In genomic region chr2:238141541-238142318, GRCh38 we compare ENCODE assay signal across 11 cellular contexts. TPM values are rescaled to one million over a fixed set of nuclear protein-coding genes. Genes with fewer than 3 reads are reported as not detected.
DNase-seq lines count a peak whose midpoint lies in the region; ATAC-seq and TF ChIP-seq lines count a peak whose summit lies in the region.
"Had no signal": no experiment of that assay in that cellular context is flagged by ENCODE, and none has a peak within 500 bp of the region (broad histone marks: within the 10 kb centered on the region; RNA-seq: fewer than 3 reads in every experiment).

No MANE protein-coding gene starts in this region.

- peak overlapping the region in 8 of 12 donors; percentile 1 to 71 (median 42) for H3K27ac ChIP-seq in heart left ventricle

- TF ChIP-seq POLR2A in heart left ventricle (IDR thresholded peaks at IDR 0.05) = no peak

- peaks cover 1% of the 10 kb centered on the region for H3K9me3 Mint-ChIP-seq in glutamatergic neuron (ENCODE audit: unreplicated experiment)
- H3K9me3 Mint-ChIP-seq in activated CD4-positive, alpha-beta T cell treated with anti-CD3 and anti-CD28 coated beads, Interleukin-2, amount 10 ng/mL, durations not matched to agents 24 days and 14 days = no peaks in the 10 kb centered on the region
- H3K9me3 Mint-ChIP-seq: activated CD4-positive, alpha-beta T cell treated with anti-CD3 and anti-CD28 coated beads, Interleukin-2, amount 10 ng/mL, durations not matched to agents 7 days and 5 days had no signal

- peak overlapping the region in 4 of 12 donors; percentile 20 to 27 (median 24) for H3K4me3 ChIP-seq in heart left ventricle

- peaks cover 0 to 58% (median 29%) of the 10 kb centered on the region in 12 donors for H3K4me1 ChIP-seq in heart left ventricle

- no peaks in the 10 kb centered on the region for H3K9me3 ChIP-seq in heart left ventricle

- ATAC-seq in heart left ventricle = no peak
- ATAC-seq in HG02642 (IDR thresholded peaks at IDR 0.05; ENCODE audit: poor library complexity, unreplicated experiment) = no peak
- ATAC-seq in HG03378 (IDR thresholded peaks at IDR 0.05; ENCODE audit: unreplicated experiment) = no peak
- no peak for ATAC-seq in HG02588 (IDR thresholded peaks at IDR 0.05; ENCODE audit: unreplicated experiment)

- peak overlapping the region; percentile 13 for H3K27ac Mint-ChIP-seq in glutamatergic neuron (ENCODE audit: unreplicated experiment)
- H3K27ac Mint-ChIP-seq in activated CD4-positive, alpha-beta T cell treated with anti-CD3 and anti-CD28 coated beads, Interleukin-2, amount 10 ng/mL, durations not matched to agents 24 days and 14 days = no peak overlapping the region
- H3K27ac Mint-ChIP-seq: activated CD4-positive, alpha-beta T cell treated with anti-CD3 and anti-CD28 coated beads, Interleukin-2, amount 10 ng/mL, durations not matched to agents 7 days and 5 days; CD4-positive, CD25-positive, alpha-beta regulatory T cell had no signal

- no peak for TF ChIP-seq CTCF in heart left ventricle (IDR thresholded peaks at IDR 0.05)
- no peak for TF ChIP-seq CTCF in glutamatergic neuron (IDR thresholded peaks at IDR 0.05; ENCODE audit: partially characterized antibody, unreplicated experiment)

- 53 to 63% (median 60%) methylated on average over 10 of the region's 10 CpGs for WGBS in heart left ventricle, 4 donors

- intact Hi-C loops in heart left ventricle (cut with DNase I) = loop anchor here in 4 of 10 donors (2.0 to 10.0 kb wide), 3 partner anchors 281 to 287 kb away; partner anchors contain the start of gene RAMP1 (in 3 of the 4)
- intact Hi-C loops in cardiac septum (cut with DNase I) = no loop called here
- intact Hi-C loops in activated CD4-positive, alpha-beta T cell treated with anti-CD3 and anti-CD28 coated beads, Interleukin-2, amount 10 ng/mL, durations not matched to agents 24 days and 14 days (cut with micrococcal nuclease) = no loop called here

- peaks cover 6% of the 10 kb centered on the region for H3K4me1 Mint-ChIP-seq in glutamatergic neuron (ENCODE audit: low read depth, unreplicated experiment)
- H3K4me1 Mint-ChIP-seq in activated CD4-positive, alpha-beta T cell treated with anti-CD3 and anti-CD28 coated beads, Interleukin-2, amount 10 ng/mL, durations not matched to agents 24 days and 14 days = no peaks in the 10 kb centered on the region

- peaks cover 0 to 9% (median 0%) of the 10 kb centered on the region in 9 donors for H3K36me3 ChIP-seq in heart left ventricle

- no peaks in the 10 kb centered on the region for H3K36me3 Mint-ChIP-seq in glutamatergic neuron (ENCODE audit: unreplicated experiment)
- no peaks in the 10 kb centered on the region for H3K36me3 Mint-ChIP-seq in activated CD4-positive, alpha-beta T cell treated with anti-CD3 and anti-CD28 coated beads, Interleukin-2, amount 10 ng/mL, durations not matched to agents 24 days and 14 days (ENCODE audit: low read depth)
- H3K36me3 Mint-ChIP-seq: CD4-positive, CD25-positive, alpha-beta regulatory T cell had no signal

- peaks cover 4% of the 10 kb centered on the region for H3K27me3 Mint-ChIP-seq in glutamatergic neuron (ENCODE audit: unreplicated experiment)
- no peaks in the 10 kb centered on the region for H3K27me3 Mint-ChIP-seq in activated CD4-positive, alpha-beta T cell treated with anti-CD3 and anti-CD28 coated beads, Interleukin-2, amount 10 ng/mL, durations not matched to agents 24 days and 14 days
- H3K27me3 Mint-ChIP-seq: activated CD4-positive, alpha-beta T cell treated with anti-CD3 and anti-CD28 coated beads, Interleukin-2, amount 10 ng/mL, durations not matched to agents 7 days and 5 days; CD4-positive, CD25-positive, alpha-beta regulatory T cell had no signal

- H3K27me3 ChIP-seq in heart left ventricle = no peaks in the 10 kb centered on the region

- no peak overlapping the region for H3K4me3 Mint-ChIP-seq in glutamatergic neuron (ENCODE audit: unreplicated experiment)
- no peak overlapping the region for H3K4me3 Mint-ChIP-seq in activated CD4-positive, alpha-beta T cell treated with anti-CD3 and anti-CD28 coated beads, Interleukin-2, amount 10 ng/mL, durations not matched to agents 24 days and 14 days
- H3K4me3 Mint-ChIP-seq: activated CD4-positive, alpha-beta T cell treated with anti-CD3 and anti-CD28 coated beads, Interleukin-2, amount 10 ng/mL, durations not matched to agents 7 days and 5 days; CD4-positive, CD25-positive, alpha-beta regulatory T cell had no signal

- DNase-seq in heart left ventricle = peak in 1 of 5 donors; percentile 47
- no peak for DNase-seq in cardiac septum (ENCODE audit: low spot score)
- DNase-seq in RPMI7951 (ENCODE audit: low read depth) = peak; percentile 63
- DNase-seq in glutamatergic neuron = no peak
- no peak for DNase-seq in activated CD4-positive, alpha-beta T cell treated with anti-CD3 and anti-CD28 coated beads, Interleukin-2, amount 10 ng/mL, durations not matched to agents 24 days and 14 days
- DNase-seq: activated CD4-positive, alpha-beta T cell treated with anti-CD3 and anti-CD28 coated beads, Interleukin-2, amount 10 ng/mL, durations not matched to agents 7 days and 5 days; CD4-positive, CD25-positive, alpha-beta regulatory T cell had no signal

RNA-seq across cellular contexts. Expression of gene KLHL30, which starts 3.3 kb away (rescaled TPM):
- total RNA-seq in heart left ventricle (10 to 100 TPM; 19.8 to 43.7 (median 23.2) TPM), cardiac septum (14.3 TPM), glutamatergic neuron (ENCODE audit: unreplicated experiment) (3.5 TPM)
- polyA plus RNA-seq in heart left ventricle = 10 to 100 TPM in 1 of 2 donors, 1 to 10 TPM in 1; 5.1 to 10.7 TPM
- not detected in 2 replicates for total RNA-seq in RPMI7951 (2014; rRNA removed; shearing (Covaris generic))
- total RNA-seq in activated CD4-positive, alpha-beta T cell treated with anti-CD3 and anti-CD28 coated beads, Interleukin-2, amount 10 ng/mL, durations not matched to agents 24 days and 14 days = not detected in 2 replicates
- total RNA-seq: activated CD4-positive, alpha-beta T cell treated with anti-CD3 and anti-CD28 coated beads, Interleukin-2, amount 10 ng/mL, durations not matched to agents 7 days and 5 days; CD4-positive, CD25-positive, alpha-beta regulatory T cell; lung microvascular endothelial cell had no signal
- polyA plus RNA-seq: CD4-positive, CD25-positive, alpha-beta regulatory T cell had no signal

RNA-seq across cellular contexts. Expression of gene ERFE, which starts 17.0 kb away (rescaled TPM):
- total RNA-seq in heart left ventricle (1 to 10 TPM in 1 of 9 donors, under 1 TPM in 5, not detected in 3; 0.23 to 1.8 (median 0.65) TPM), cardiac septum (0.62 TPM), glutamatergic neuron (ENCODE audit: unreplicated experiment) (12.2 TPM)
- under 1 TPM; 0.08 to 0.36 TPM for polyA plus RNA-seq in heart left ventricle
- total RNA-seq in RPMI7951 (2014; rRNA removed; shearing (Covaris generic)) = 0.10 and 1.8 TPM in 2 replicates
- total RNA-seq in activated CD4-positive, alpha-beta T cell treated with anti-CD3 and anti-CD28 coated beads, Interleukin-2, amount 10 ng/mL, durations not matched to agents 24 days and 14 days = 0.24 and 0.37 TPM in 2 replicates
- total RNA-seq: activated CD4-positive, alpha-beta T cell treated with anti-CD3 and anti-CD28 coated beads, Interleukin-2, amount 10 ng/mL, durations not matched to agents 7 days and 5 days; CD4-positive, CD25-positive, alpha-beta regulatory T cell; lung microvascular endothelial cell had no signal

RNA-seq across cellular contexts. Expression of gene ESPNL, which starts 41.6 kb away (rescaled TPM):
- 1 to 10 TPM in 1 of 9 donors, under 1 TPM in 7, not detected in 1; 0.05 to 1.2 (median 0.23) TPM for total RNA-seq in heart left ventricle
- polyA plus RNA-seq in heart left ventricle = under 1 TPM in 1 of 2 donors, not detected in 1; 0.27 TPM
- 0.08 TPM for total RNA-seq in cardiac septum
- total RNA-seq in RPMI7951 (2014; rRNA removed; shearing (Covaris generic)) = under 0.01 TPM in 1 of 2 replicates, not detected in the other
- 0.81 TPM for total RNA-seq in glutamatergic neuron (ENCODE audit: unreplicated experiment)
- 0.07 and 0.26 TPM in 2 replicates for total RNA-seq in activated CD4-positive, alpha-beta T cell treated with anti-CD3 and anti-CD28 coated beads, Interleukin-2, amount 10 ng/mL, durations not matched to agents 24 days and 14 days
- total RNA-seq: CD4-positive, CD25-positive, alpha-beta regulatory T cell; lung microvascular endothelial cell had no signal
- polyA plus RNA-seq: CD4-positive, CD25-positive, alpha-beta regulatory T cell had no signal
